In the genomic region with DNA sequence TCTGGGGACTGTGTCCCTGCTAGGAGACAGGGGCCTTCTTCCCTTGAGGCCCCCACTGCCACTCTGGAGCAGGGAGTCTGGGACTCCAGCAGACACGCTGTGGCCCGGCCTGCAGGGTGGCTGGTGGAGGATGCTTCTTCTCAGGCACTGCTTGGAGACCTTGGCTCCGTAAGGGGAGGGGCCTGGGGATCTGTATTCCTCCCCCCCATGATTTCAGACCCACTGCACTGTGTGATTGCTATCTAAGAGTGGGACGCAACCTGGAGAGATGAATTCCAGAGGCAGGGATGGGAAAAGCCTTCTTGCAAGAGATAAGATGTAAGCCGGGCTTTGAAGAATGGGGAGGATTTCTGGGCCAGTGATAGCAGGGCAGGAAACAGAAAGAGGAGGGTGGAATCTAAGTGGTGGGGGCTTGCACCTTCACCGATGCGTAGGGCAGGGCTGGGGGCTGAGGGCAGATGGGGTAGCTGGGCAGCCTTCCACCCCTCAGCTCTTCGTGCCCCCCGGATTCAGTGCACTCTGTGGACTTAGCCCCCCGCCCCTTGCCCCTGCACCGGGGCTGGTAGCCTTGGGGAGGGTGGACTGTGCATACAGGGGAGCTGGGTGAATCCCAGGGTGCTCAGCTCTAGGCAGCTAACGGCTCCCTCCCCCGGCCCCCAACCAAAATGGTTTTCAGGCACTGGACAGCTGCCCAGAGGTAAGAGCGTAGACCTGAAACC, we compare ENCODE assay signal across 13 cellular contexts. TPM values are rescaled to one million over a fixed set of nuclear protein-coding genes. Genes with fewer than 3 reads are reported as not detected.
A peak's percentile ranks its signal among the peaks of the same experiment; 100 is the strongest.
DNase-seq lines count a peak whose midpoint lies in the region; ATAC-seq and TF ChIP-seq lines count a peak whose summit lies in the region.
"Had no signal": no experiment of that assay in that cellular context is flagged by ENCODE, and none has a peak within 500 bp of the region (broad histone marks: within the 10 kb centered on the region; RNA-seq: fewer than 3 reads in every experiment).

No MANE protein-coding gene starts in this region.

- H3K9me2 ChIP-seq in SK-N-SH: no peaks in the 10 kb centered on the region

- ATAC-seq in SK-N-SH treated with all-trans-retinoic acid at 6 μM for 48 hours: no peak
- ATAC-seq in activated CD4-positive, alpha-beta T cell treated with anti-CD3 and anti-CD28 coated beads for 36 hours: no peak

- no peak overlapping the region for H2BK15ac ChIP-seq in mesendoderm (replicated peaks; ENCODE audit: low read depth)

- POLR2A ChIA-PET in SK-N-SH (lab: Yijun Ruan, JAX): interaction anchor here (1.0 to 1.6 kb wide), 3 partner anchors 14 to 55 kb away, joined by 3 to 5 read pairs (median 3); no protein-coding TSS in a partner anchor
- POLR2A ChIA-PET in activated CD4-positive, alpha-beta T cell treated with anti-CD3 and anti-CD28 coated beads for 36 hours (lab: Charles Lee): no interaction called here

- peak overlapping the region; percentile 55 for H3K18ac ChIP-seq in mesendoderm (ENCODE audit: low read length)

- H4K5ac ChIP-seq in mesendoderm (ENCODE audit: low read length): no peak overlapping the region

- H3K4me2 ChIP-seq in SK-N-SH: no peak overlapping the region
- H3K4me2 ChIP-seq in mesendoderm (ENCODE audit: low read length): peak overlapping the region; percentile 50

- TF ChIP-seq EP300 in SK-N-SH (IDR thresholded peaks at IDR 0.05; ENCODE audit: borderline replicate concordance in 1 of 2, low read depth in 1 of 2, low read length in 1 of 2): no peak; a peak in 1 of 4 replicates

- no peak overlapping the region for H3K4me3 Mint-ChIP-seq in activated CD4-positive, alpha-beta T cell treated with anti-CD3 and anti-CD28 coated beads for 36 hours
- H3K4me3 Mint-ChIP-seq: activated CD4-positive, alpha-beta memory T cell treated with anti-CD3 and anti-CD28 coated beads for 36 hours had no signal

- no peaks in the 10 kb centered on the region for H3K9me3 Mint-ChIP-seq in activated CD4-positive, alpha-beta T cell treated with anti-CD3 and anti-CD28 coated beads for 36 hours (ENCODE audit: low read depth)
- H3K9me3 Mint-ChIP-seq: activated CD4-positive, alpha-beta memory T cell treated with anti-CD3 and anti-CD28 coated beads for 36 hours; activated T-helper 2 cell treated with anti-CD3 and anti-CD28 coated beads, Interferon-gamma antibody, Interleukin-2, Interleukin-4, amounts not matched to agents 10 μg/mL and 5 μg/mL and 100 μg/mL, durations not matched to agents 14 hours and 24 hours and 36 hours had no signal

- CTCF ChIA-PET in SK-N-SH (lab: Yijun Ruan, JAX): interaction anchor here (0.5 to 3.5 kb wide), 16 partner anchors 8 to 435 kb away, joined by 3 to 20 read pairs (median 4); no protein-coding TSS in a partner anchor
- CTCF ChIA-PET in activated CD4-positive, alpha-beta T cell treated with anti-CD3 and anti-CD28 coated beads for 36 hours (lab: Charles Lee): interaction anchor here (0.6 to 1.7 kb wide), 4 partner anchors 8 to 493 kb away, joined by 3 to 8 read pairs (median 4); no protein-coding TSS in a partner anchor

- H3K36me3 ChIP-seq in SK-N-SH (replicated peaks in 1 of 2; ENCODE audit: control insufficient read depth in 1 of 2, insufficient read depth in 2 of 2, low read length in 1 of 2): no peaks in the 10 kb centered on the region
- no peaks in the 10 kb centered on the region for H3K36me3 ChIP-seq in SJCRH30
- no peaks in the 10 kb centered on the region for H3K36me3 ChIP-seq in mesendoderm (ENCODE audit: control insufficient read depth, insufficient read depth, low read length)
- H3K36me3 ChIP-seq in stomach smooth muscle (ENCODE audit: control insufficient read depth in 2 of 2, insufficient read depth in 2 of 2, low read length in 2 of 2): no peaks in the 10 kb centered on the region
- H3K36me3 ChIP-seq: suprapubic skin had no signal

- peaks cover 11% of the 10 kb centered on the region for H3K79me1 ChIP-seq in mesendoderm (ENCODE audit: low read length)

- TF ChIP-seq CTCF in SK-N-SH (IDR thresholded peaks at IDR 0.05): no peak

- H3K4me1 ChIP-seq in SK-N-SH (ENCODE audit: control insufficient read depth in 1 of 2, insufficient read depth in 2 of 2, low read depth in 1 of 2, low read length in 1 of 2): peaks cover 10 to 56% of the 10 kb centered on the region in 2 experiments
- H3K4me1 ChIP-seq in SJCRH30: peaks cover 36% of the 10 kb centered on the region
- peaks cover 28% of the 10 kb centered on the region for H3K4me1 ChIP-seq in mesendoderm (ENCODE audit: control insufficient read depth, low read depth, low read length)
- H3K4me1 ChIP-seq in stomach smooth muscle (ENCODE audit: control insufficient read depth, insufficient read depth, low read length): peaks cover 70% of the 10 kb centered on the region

- H3K36me3 Mint-ChIP-seq in activated CD4-positive, alpha-beta T cell treated with anti-CD3 and anti-CD28 coated beads for 36 hours (ENCODE audit: low read depth): no peaks in the 10 kb centered on the region
- H3K36me3 Mint-ChIP-seq: activated CD4-positive, alpha-beta memory T cell treated with anti-CD3 and anti-CD28 coated beads for 36 hours had no signal

- DNase-seq in SK-N-SH: no peak
- DNase-seq in SJCRH30: no peak
- peak; percentile 87 for DNase-seq in mesendoderm
- no peak for DNase-seq in activated CD4-positive, alpha-beta T cell treated with anti-CD3 and anti-CD28 coated beads for 36 hours
- DNase-seq in NCI-H345 treated with DMSO at 0.1 percent for 48 hours (lab: John Stamatoyannopoulos, UW; ENCODE audit: unreplicated experiment): no peak
- DNase-seq in kidney glomerular epithelial cell (lab: John Stamatoyannopoulos, UW): no peak
- DNase-seq: NCI-H1092 treated with DMSO at 0.1 percent for 48 hours had no signal

- H3K27ac Mint-ChIP-seq in activated CD4-positive, alpha-beta T cell treated with anti-CD3 and anti-CD28 coated beads for 36 hours: no peak overlapping the region
- H3K27ac Mint-ChIP-seq: activated CD4-positive, alpha-beta memory T cell treated with anti-CD3 and anti-CD28 coated beads for 36 hours; activated T-helper 2 cell treated with anti-CD3 and anti-CD28 coated beads, Interferon-gamma antibody, Interleukin-2, Interleukin-4, amounts not matched to agents 10 μg/mL and 5 μg/mL and 100 μg/mL, durations not matched to agents 14 hours and 24 hours and 36 hours had no signal

- peak overlapping the region; percentile 73 for H3K56ac ChIP-seq in mesendoderm (ENCODE audit: low read length)

- H3K27me3 ChIP-seq in SK-N-SH (ENCODE audit: insufficient read depth) (no peaks in the 10 kb centered on the region), SJCRH30 (no peaks in the 10 kb centered on the region), mesendoderm (ENCODE audit: insufficient read depth, low read length, poor library complexity) (no peaks in the 10 kb centered on the region), stomach smooth muscle (ENCODE audit: control insufficient read depth in 1 of 2, insufficient read depth in 2 of 2, low read length in 2 of 2) (no peaks in the 10 kb centered on the region)
- H3K27me3 ChIP-seq: suprapubic skin had no signal

- WGBS in SK-N-SH (ENCODE audit: low lambda C conversion rate): 86% methylated on average over 7 of the region's 14 CpGs
- WGBS in mesendoderm (ENCODE audit: extremely low coverage, insufficient coverage, low lambda C conversion rate): no CpG with 5 or more reads among the region's 14 CpGs

- H3K4me3 ChIP-seq in SK-N-SH (ENCODE audit: low read depth in 2 of 2, low read length in 1 of 2): no peak overlapping the region
- H3K4me3 ChIP-seq in SJCRH30: no peak overlapping the region
- H3K4me3 ChIP-seq in mesendoderm (ENCODE audit: low read length): no peak overlapping the region
- no peak overlapping the region for H3K4me3 ChIP-seq in stomach smooth muscle (ENCODE audit: low read length in 2 of 2)
- H3K4me3 ChIP-seq: suprapubic skin had no signal

- peaks cover 7% of the 10 kb centered on the region for H3K27me3 Mint-ChIP-seq in activated CD4-positive, alpha-beta T cell treated with anti-CD3 and anti-CD28 coated beads for 36 hours

- no peak for TF ChIP-seq RAD21 in SK-N-SH (IDR thresholded peaks at IDR 0.05; ENCODE audit: low read length)

- H3K4ac ChIP-seq in mesendoderm (ENCODE audit: low read depth, low read length): peak overlapping the region; percentile 9

- peak overlapping the region; percentile 79 for H2BK5ac ChIP-seq in mesendoderm (ENCODE audit: low read length)

- H3K9ac ChIP-seq in SK-N-SH: no peak overlapping the region
- peak overlapping the region; percentile 35 for H3K9ac ChIP-seq in mesendoderm (ENCODE audit: low read length)
- H3K9ac ChIP-seq in stomach smooth muscle (ENCODE audit: low read length in 2 of 2): no peak overlapping the region

- no peak overlapping the region for H3K23ac ChIP-seq in mesendoderm (ENCODE audit: low read length)

- H3K4me1 Mint-ChIP-seq in activated CD4-positive, alpha-beta T cell treated with anti-CD3 and anti-CD28 coated beads for 36 hours: peaks cover 19% of the 10 kb centered on the region

- H3K79me2 ChIP-seq in SK-N-SH (ENCODE audit: insufficient read depth) (peaks cover 15% of the 10 kb centered on the region), mesendoderm (ENCODE audit: control insufficient read depth, insufficient read depth, low read length) (peaks cover 12% of the 10 kb centered on the region)

- H4K20me1 ChIP-seq in SK-N-SH (ENCODE audit: insufficient read depth): peaks cover 37% of the 10 kb centered on the region

- intact Hi-C loops in activated CD4-positive, alpha-beta T cell treated with anti-CD3 and anti-CD28 coated beads for 36 hours (cut with DNase I, micrococcal nuclease): no loop called here

- no peak overlapping the region for H2AK5ac ChIP-seq in mesendoderm (ENCODE audit: low read length)

- H2AFZ ChIP-seq in SK-N-SH (ENCODE audit: low read depth): no peak overlapping the region

- H3K27ac ChIP-seq in SK-N-SH (ENCODE audit: low read depth in 2 of 2, low read length in 1 of 2) (peak overlapping the region in 1 of 2 experiments; percentile 96; a peak in 2 of 4 replicates), SJCRH30 (peak overlapping the region; percentile 49), mesendoderm (ENCODE audit: low read depth, low read length) (peak overlapping the region; percentile 87), stomach smooth muscle (ENCODE audit: low read length) (peak overlapping the region; percentile 55)
- H3K27ac ChIP-seq: epithelial cell of prostate, suprapubic skin had no signal

- no peaks in the 10 kb centered on the region for H3K9me3 ChIP-seq in SK-N-SH
- no peaks in the 10 kb centered on the region for H3K9me3 ChIP-seq in SJCRH30 (replicated peaks)
- no peaks in the 10 kb centered on the region for H3K9me3 ChIP-seq in stomach smooth muscle (ENCODE audit: control insufficient read depth in 2 of 2, low read length in 2 of 2)
- H3K9me3 ChIP-seq: suprapubic skin had no signal

- peaks cover 7% of the 10 kb centered on the region for H3F3A ChIP-seq in SK-N-SH (replicated peaks; ENCODE audit: insufficient read depth)

- H2BK120ac ChIP-seq in mesendoderm (ENCODE audit: low read depth, low read length): no peak overlapping the region

- H4K8ac ChIP-seq in mesendoderm (ENCODE audit: low read depth, low read length): no peak overlapping the region

RNA-seq across cellular contexts. Expression of a gene that starts 5.2 kb away (rescaled TPM):
- 22.7 and 26.5 TPM in 2 replicates for polyA plus RNA-seq in SK-N-SH (2012; rRNA removed)
- 18.5 and 22.7 TPM in 2 replicates for polyA plus RNA-seq in SK-N-SH (2012; cell fraction: cytosol; rRNA removed)
- 94.0 and 103 TPM in 2 replicates for polyA plus RNA-seq in SK-N-SH (2012; cell fraction: nucleus; rRNA removed)
- total RNA-seq in SJCRH30 (2014; rRNA removed; shearing (Covaris generic)): 31.1 and 33.8 TPM in 2 replicates
- 16.7 TPM for polyA plus RNA-seq in mesendoderm (2013, experiment 1 of 2)
- 17.3 TPM for polyA plus RNA-seq in mesendoderm (2013, experiment 2 of 2)
- total RNA-seq in activated CD4-positive, alpha-beta T cell treated with anti-CD3 and anti-CD28 coated beads for 36 hours: 10 to 100 TPM; 13.2 to 13.5 TPM
